In the genomic region with DNA sequence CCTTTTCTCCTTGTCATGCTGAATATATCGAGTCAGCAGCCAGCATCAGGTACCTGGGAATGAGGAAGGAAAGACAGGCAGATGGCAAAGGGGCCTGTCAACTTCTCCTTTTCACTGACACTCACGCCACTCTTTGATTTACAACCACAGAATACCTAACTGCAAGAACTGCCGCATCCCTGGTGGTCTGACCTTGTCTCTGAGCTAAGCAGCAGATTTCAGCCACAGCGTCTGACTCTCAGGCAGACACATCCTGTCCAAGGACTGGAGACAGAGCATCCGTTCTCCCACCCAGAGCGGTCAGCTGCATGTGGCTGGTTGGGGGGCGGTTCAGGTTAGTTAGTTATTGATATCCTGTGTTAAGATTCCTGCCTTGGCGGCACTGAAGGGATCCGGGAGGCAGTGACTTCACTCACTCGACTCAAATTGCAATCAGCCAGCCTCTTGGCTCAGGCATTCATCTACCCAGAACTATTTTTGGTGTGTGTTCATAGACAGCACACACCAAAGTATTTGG, we compare ENCODE assay signal across 8 cellular contexts. TPM values are rescaled to one million over a fixed set of nuclear protein-coding genes. Genes with fewer than 3 reads are reported as not detected.
DNase-seq lines count a peak whose midpoint lies in the region; FAIRE-seq and TF ChIP-seq lines count a peak whose summit lies in the region.

No MANE protein-coding gene starts in this region.

- H3K27me3 ChIP-seq in GM23248 (replicated peaks; ENCODE audit: insufficient read depth), result no peaks in the 10 kb centered on the region

- in situ Hi-C loops in GM23248 (cut with MboI), result no loop called here

- H3K4me3 ChIP-seq in GM23248, result no peak overlapping the region

- no peaks in the 10 kb centered on the region for H4K20me1 ChIP-seq in GM23248 (ENCODE audit: insufficient read depth)

- H3F3A ChIP-seq in GM23248 (ENCODE audit: insufficient read depth), result no peaks in the 10 kb centered on the region

- peak overlapping the region; percentile 34; the same call in 1 of the 2 replicates for H2AFZ ChIP-seq in GM23248

- FAIRE-seq in GM12892 (lab: Jason Lieb, UNC), result no peak

- DNase-seq in GM12892 (ENCODE audit: insufficient read length) (no peak), GM23248 (peak; percentile 34), NCI-H82 (lab: John Stamatoyannopoulos, UW) (peak; percentile 94), iris pigment epithelial cell (ENCODE audit: low read depth) (peak; percentile 61), NCI-H1105 (lab: John Stamatoyannopoulos, UW) (no peak), activated gamma-delta T cell treated with Interleukin-2 at 50 U/mL for 16 hours (no peak), C1 segment of cervical spinal cord (lab: John Stamatoyannopoulos, UW) (no peak)
- DNase-seq in effector CD4-positive, alpha-beta T cell, result no peak

- no peak overlapping the region for H3K4me2 ChIP-seq in GM23248 (ENCODE audit: unreplicated experiment)

- H3K27ac ChIP-seq in GM23248, result no peak overlapping the region

- H3K4me1 ChIP-seq in GM23248 (ENCODE audit: insufficient read depth), result peaks cover 8% of the 10 kb centered on the region; the same call in 1 of the 2 replicates

- H3K9me3 ChIP-seq in GM23248 (ENCODE audit: low read depth), result no peaks in the 10 kb centered on the region

- H3K9me2 ChIP-seq in GM23248 (ENCODE audit: insufficient read depth), result no peaks in the 10 kb centered on the region; the same call in 1 of the 2 replicates

- no peaks in the 10 kb centered on the region for H3K36me3 ChIP-seq in GM23248 (ENCODE audit: low read depth)

- peak; percentile 55; the same call in 1 of the 2 replicates for TF ChIP-seq POLR2A in GM12892 (IDR thresholded peaks at IDR 0.05; ENCODE audit: low read depth, low read length)

- H3K9ac ChIP-seq in GM23248, result no peak overlapping the region

- no peaks in the 10 kb centered on the region for H3K79me2 ChIP-seq in GM23248 (ENCODE audit: insufficient read depth)

- 46 to 50% methylated on average over 10 of the region's 10 CpGs for WGBS in GM23248 (ENCODE audit: low coverage in 1 of 2, low lambda C conversion rate in 2 of 2, missing lambda C conversion rate in 2 of 2), 2 experiments

RNA-seq across cellular contexts. Expression of a gene that starts 11.2 kb away (rescaled TPM):
- 6.1 TPM for polyA plus RNA-seq in GM12892 (2012; ENCODE audit: missing spikeins)
- 0.32 and 0.63 TPM in 2 replicates for total RNA-seq in GM23248 (2014; rRNA removed; shearing (Covaris generic))
- polyA plus RNA-seq in GM23248 (2016; fragmentation: Nextera tagmentation; extraction: Ambion mirVana), result 8.4 and 9.0 TPM in 2 replicates

Comparison
In these comparisons a context has a peak if more than half of its experiments do, and no peak if none do; other contexts are left out.
1. DNase-seq: peak in GM23248 (single experiment), NCI-H82 (single experiment) and iris pigment epithelial cell (single experiment); none in GM12892 (single experiment), effector CD4-positive, alpha-beta T cell (single experiment), NCI-H1105 (single experiment), activated gamma-delta T cell treated with Interleukin-2 at 50 U/mL for 16 hours (single experiment) and C1 segment of cervical spinal cord (0 of 14).